ENCODE assay signal across 8 cellular contexts in genomic region chr10:77846718-77847311, GRCh38.
A peak's percentile ranks its signal among the peaks of the same experiment; 100 is the strongest.
DNase-seq lines count a peak whose midpoint lies in the region; ATAC-seq and TF ChIP-seq lines count a peak whose summit lies in the region.

No MANE protein-coding gene starts in this region.

- H3K4me1 ChIP-seq in HUES6 (ENCODE audit: control insufficient read depth, insufficient read depth, low read length) (peaks cover 60% of the 10 kb centered on the region), thoracic aorta (ENCODE audit: control insufficient read depth in 1 of 2, low read depth in 2 of 2) (peaks cover 2 to 31% of the 10 kb centered on the region in 2 donors)

- DNase-seq in AG09319 (ENCODE audit: extremely low read depth, low read depth) (no peak), RPMI8226 (peak; percentile 43), globus pallidus (ENCODE audit: low spot score) (peak; percentile 76), omental fat pad (ENCODE audit: low spot score) (peak; percentile 63), thoracic aorta (ENCODE audit: low spot score) (peak; percentile 11)
- peak in 3 of 4 experiments; percentile 19 to 39 (median 26) for DNase-seq in activated naive CD4-positive, alpha-beta T cell (lab: John Stamatoyannopoulos, UW)

- peak overlapping the region; percentile 63 for H3K9ac ChIP-seq in HUES6 (ENCODE audit: low read length)

- H3K27ac ChIP-seq in HUES6 (ENCODE audit: low read depth, low read length) (peak overlapping the region; percentile 66; the same call in 1 of the 2 replicates), thoracic aorta (peak overlapping the region; percentile 40 to 62)

- no peak overlapping the region for H3K4me3 ChIP-seq in HUES6 (ENCODE audit: low read depth, low read length)
- H3K4me3 ChIP-seq in thoracic aorta: peak overlapping the region; percentile 28

- ATAC-seq in GM19025 (IDR thresholded peaks at IDR 0.05; ENCODE audit: low read depth, unreplicated experiment): peak; percentile 52
- peak; percentile 52 for ATAC-seq in omental fat pad (ENCODE audit: low FRiP score)
- peak; percentile 62 for ATAC-seq in thoracic aorta (ENCODE audit: insufficient number of reproducible peaks, low FRiP score, low read depth)

- H3K27me3 ChIP-seq in HUES6 (ENCODE audit: control insufficient read depth, insufficient read depth, low read length) (no peaks in the 10 kb centered on the region), thoracic aorta (replicated peaks; ENCODE audit: insufficient read depth) (no peaks in the 10 kb centered on the region)

- TF ChIP-seq CTCF in AG09319 (IDR thresholded peaks at IDR 0.05; ENCODE audit: low read depth, low read length): peak; percentile 97
- TF ChIP-seq CTCF in omental fat pad (IDR thresholded peaks at IDR 0.05): peak in 2 of 3 donors; percentile 86 to 95
- TF ChIP-seq CTCF in thoracic aorta (IDR thresholded peaks at IDR 0.05): peak; percentile 98

- H3K36me3 ChIP-seq in HUES6 (ENCODE audit: control insufficient read depth, insufficient read depth, low read length): peaks cover 51% of the 10 kb centered on the region
- peaks cover 30% of the 10 kb centered on the region for H3K36me3 ChIP-seq in thoracic aorta

- H3K9me3 ChIP-seq in HUES6 (ENCODE audit: control insufficient read depth, insufficient read depth, low read depth, low read length): no peaks in the 10 kb centered on the region
- no peaks in the 10 kb centered on the region for H3K9me3 ChIP-seq in thoracic aorta
